Comparison of ENCODE assay signal across 32 cellular contexts in the genomic region with DNA sequence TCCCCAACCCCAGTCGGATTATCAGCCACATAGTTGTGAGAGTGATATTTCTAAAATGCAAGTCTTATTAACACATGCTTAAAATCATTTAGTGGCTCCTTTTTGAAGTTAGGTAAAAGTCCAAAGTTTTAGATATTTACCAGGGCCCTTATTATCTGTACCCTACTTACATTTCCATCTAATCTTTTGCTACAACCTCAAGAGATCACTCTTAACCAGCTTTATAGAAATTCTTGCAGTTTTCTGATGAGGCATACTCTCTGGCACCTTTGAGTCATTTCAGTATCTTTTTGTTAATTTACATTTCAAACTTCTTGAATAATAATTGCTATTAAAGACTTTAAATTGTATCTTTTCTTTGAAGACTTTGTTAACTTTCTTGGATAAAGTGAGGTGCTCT.
DNase-seq lines count a peak whose midpoint lies in the region; ATAC-seq and TF ChIP-seq lines count a peak whose summit lies in the region.
"Had no signal": no experiment of that assay in that cellular context is flagged by ENCODE, and none has a peak within 500 bp of the region (broad histone marks: within the 10 kb centered on the region; RNA-seq: fewer than 3 reads in every experiment).

No MANE protein-coding gene starts in this region.

- peak overlapping the region; percentile 37; the same call in 1 of the 2 replicates for H3K27ac Mint-ChIP-seq in HFFc6
- peak overlapping the region; percentile 0 to 37 (median 13) for H3K27ac Mint-ChIP-seq in nephron
- H3K27ac Mint-ChIP-seq: activated naive CD8-positive, alpha-beta T cell treated with anti-CD3 and anti-CD28 coated beads, Interleukin-2, amount 50 U/mL, for 24 hours; activated T-cell treated with anti-CD3 and anti-CD28 coated beads, Interleukin-2, amount 50 U/mL, for 24 hours; H9; immature natural killer cell; mesothelial cell of epicardium; naive thymus-derived CD8-positive, alpha-beta T cell; stimulated activated naive B cell treated with anti-CD40 and anti-IgM and Interleukin-4, amounts not matched to agents 10 μg/mL and 1 μg/mL and 100 μg/mL, for 72 hours had no signal

- H3K27me3 ChIP-seq in OCI-LY3 (ENCODE audit: low read depth, low read length): no peaks in the 10 kb centered on the region
- H3K27me3 ChIP-seq: BLaER1 treated with 17β-estradiol and CSF1 and Interleukin-3, amounts not matched to agents 10 nM and 100 nM; body of pancreas; pancreas; right atrium auricular region; suprapubic skin had no signal

- H3K36me3 Mint-ChIP-seq in HFFc6 (ENCODE audit: low read depth) (peaks cover 9% of the 10 kb centered on the region), nephron (ENCODE audit: low read depth) (peaks cover 10% of the 10 kb centered on the region)
- H3K36me3 Mint-ChIP-seq: immature natural killer cell; mesothelial cell of epicardium; naive thymus-derived CD8-positive, alpha-beta T cell; stimulated activated naive B cell treated with anti-CD40 and anti-IgM and Interleukin-4, amounts not matched to agents 10 μg/mL and 1 μg/mL and 100 μg/mL, for 72 hours had no signal

- DNase-seq in HFFc6 (no peak), NCI-H2107 treated with DMSO at 0.1 percent for 48 hours (lab: John Stamatoyannopoulos, UW; ENCODE audit: unreplicated experiment) (no peak), D341Med (ENCODE audit: low spot score) (no peak)
- DNase-seq: activated CD4-positive, alpha-beta T cell treated with anti-CD3 and anti-CD28 coated beads for 48 hours; activated gamma-delta T cell treated with Interleukin-2 at 50 U/mL for 16 hours; activated naive CD8-positive, alpha-beta T cell treated with anti-CD3 and anti-CD28 coated beads, Interleukin-2, amount 50 U/mL, for 24 hours; activated T-cell treated with anti-CD3 and anti-CD28 coated beads, Interleukin-2, amount 50 U/mL, for 24 hours; body of pancreas; COR-L47; DND-41; H9; immature natural killer cell; Karpas-422; naive thymus-derived CD8-positive, alpha-beta T cell; NCI-H1694; NCI-H748 treated with DMSO at 0.1 percent for 48 hours; pancreas; stimulated activated CD4-positive, alpha-beta T cell treated with anti-CD3 and anti-CD28 coated beads, Interleukin-4, amount 100 ng/mL, for 1 hour; stimulated activated naive B cell treated with anti-CD40 and anti-IgM and Interleukin-4, amounts not matched to agents 10 μg/mL and 1 μg/mL and 100 μg/mL, for 72 hours had no signal

- H3K27ac ChIP-seq in OCI-LY3 (ENCODE audit: low read length): peak overlapping the region; percentile 26
- H3K27ac ChIP-seq: BLaER1 treated with 17β-estradiol and CSF1 and Interleukin-3, amounts not matched to agents 10 nM and 100 nM; body of pancreas; epithelial cell of prostate; pancreas; right atrium auricular region; RWPE1; suprapubic skin; VCaP had no signal

- no peak overlapping the region for H3K4me3 ChIP-seq in OCI-LY3 (ENCODE audit: low read length)
- H3K4me3 ChIP-seq: BLaER1 treated with 17β-estradiol and CSF1 and Interleukin-3, amounts not matched to agents 10 nM and 100 nM; body of pancreas; pancreas; right atrium auricular region; suprapubic skin had no signal

- H3K4me1 Mint-ChIP-seq in HFFc6 (ENCODE audit: low read depth) (peaks cover 53% of the 10 kb centered on the region), nephron (peaks cover 36% of the 10 kb centered on the region)
- H3K4me1 Mint-ChIP-seq: activated naive CD8-positive, alpha-beta T cell treated with anti-CD3 and anti-CD28 coated beads, Interleukin-2, amount 50 U/mL, for 24 hours; immature natural killer cell; naive thymus-derived CD8-positive, alpha-beta T cell; stimulated activated naive B cell treated with anti-CD40 and anti-IgM and Interleukin-4, amounts not matched to agents 10 μg/mL and 1 μg/mL and 100 μg/mL, for 72 hours had no signal

- TF ChIP-seq CTCF in HFFc6 (IDR thresholded peaks at IDR 0.05) (no peak), OCI-LY3 (IDR thresholded peaks at IDR 0.05; ENCODE audit: low read depth, low read length) (0 out of 2 replicates have a peak, but pooled peaks have one; percentile 3), nephron (IDR thresholded peaks at IDR 0.05; ENCODE audit: unreplicated experiment in 3 of 3) (no peak)

- H3K9ac ChIP-seq in OCI-LY3 (ENCODE audit: low read length): no peak overlapping the region
- H3K9ac ChIP-seq: BLaER1 treated with 17β-estradiol and CSF1 and Interleukin-3, amounts not matched to agents 10 nM and 100 nM had no signal

- H3K4me3 Mint-ChIP-seq in HFFc6: no peak overlapping the region
- H3K4me3 Mint-ChIP-seq in nephron: no peak overlapping the region
- H3K4me3 Mint-ChIP-seq: activated naive CD8-positive, alpha-beta T cell treated with anti-CD3 and anti-CD28 coated beads, Interleukin-2, amount 50 U/mL, for 24 hours; activated T-cell treated with anti-CD3 and anti-CD28 coated beads, Interleukin-2, amount 50 U/mL, for 24 hours; H9; immature natural killer cell; mesothelial cell of epicardium; naive thymus-derived CD8-positive, alpha-beta T cell; stimulated activated naive B cell treated with anti-CD40 and anti-IgM and Interleukin-4, amounts not matched to agents 10 μg/mL and 1 μg/mL and 100 μg/mL, for 72 hours had no signal

- H3K9me3 Mint-ChIP-seq in HFFc6 (no peaks in the 10 kb centered on the region), nephron (peaks cover 23% of the 10 kb centered on the region)

- peaks cover 18% of the 10 kb centered on the region for H3K4me1 ChIP-seq in OCI-LY3 (ENCODE audit: low read length)
- H3K4me1 ChIP-seq: BLaER1 treated with 17β-estradiol and CSF1 and Interleukin-3, amounts not matched to agents 10 nM and 100 nM; body of pancreas; pancreas; right atrium auricular region; suprapubic skin had no signal

- H3K4me2 ChIP-seq in OCI-LY3 (ENCODE audit: low read length): peak overlapping the region; percentile 19; the same call in 1 of the 2 replicates
- H3K4me2 ChIP-seq: BLaER1 treated with 17β-estradiol and CSF1 and Interleukin-3, amounts not matched to agents 10 nM and 100 nM had no signal

- peak; percentile 36 for ATAC-seq in GM18519 (IDR thresholded peaks at IDR 0.05; ENCODE audit: low FRiP score, unreplicated experiment)
- ATAC-seq in HG02840 (IDR thresholded peaks at IDR 0.05; ENCODE audit: low FRiP score, unreplicated experiment): no peak
- ATAC-seq in GM18909 (IDR thresholded peaks at IDR 0.05; ENCODE audit: poor library complexity, unreplicated experiment): no peak
- ATAC-seq: activated naive CD8-positive, alpha-beta T cell treated with anti-CD3 and anti-CD28 coated beads, Interleukin-2, amount 50 U/mL, for 24 hours; body of pancreas; left lobe of liver; naive thymus-derived CD8-positive, alpha-beta T cell; pancreas; stimulated activated naive B cell treated with anti-CD40 and anti-IgM and Interleukin-4, amounts not matched to agents 10 μg/mL and 1 μg/mL and 100 μg/mL, for 72 hours had no signal

- no peaks in the 10 kb centered on the region for H3K27me3 Mint-ChIP-seq in HFFc6 (ENCODE audit: insufficient read depth)
- H3K27me3 Mint-ChIP-seq in nephron (ENCODE audit: low read depth): peaks cover 5% of the 10 kb centered on the region
- H3K27me3 Mint-ChIP-seq: activated T-cell treated with anti-CD3 and anti-CD28 coated beads, Interleukin-2, amount 50 U/mL, for 24 hours; naive thymus-derived CD8-positive, alpha-beta T cell had no signal

- no peaks in the 10 kb centered on the region for H4K20me1 ChIP-seq in OCI-LY3 (ENCODE audit: insufficient read depth, low read length)
- H4K20me1 ChIP-seq: BLaER1 treated with 17β-estradiol and CSF1 and Interleukin-3, amounts not matched to agents 10 nM and 100 nM had no signal

- no peaks in the 10 kb centered on the region for H3K79me2 ChIP-seq in OCI-LY3 (ENCODE audit: low read length)

- H3K9me3 ChIP-seq in OCI-LY3 (ENCODE audit: insufficient read depth, low read length): no peaks in the 10 kb centered on the region
- H3K9me3 ChIP-seq: BLaER1 treated with 17β-estradiol and CSF1 and Interleukin-3, amounts not matched to agents 10 nM and 100 nM; body of pancreas; pancreas; right atrium auricular region; suprapubic skin had no signal

- H2AFZ ChIP-seq in OCI-LY3 (ENCODE audit: low read depth, low read length): no peak overlapping the region

- no peaks in the 10 kb centered on the region for H3K36me3 ChIP-seq in OCI-LY3 (replicated peaks; ENCODE audit: low read depth, low read length)
- H3K36me3 ChIP-seq: BLaER1 treated with 17β-estradiol and CSF1 and Interleukin-3, amounts not matched to agents 10 nM and 100 nM; pancreas; right atrium auricular region; suprapubic skin had no signal
